ENCODE assay signal across 18 cellular contexts in the genomic region with DNA sequence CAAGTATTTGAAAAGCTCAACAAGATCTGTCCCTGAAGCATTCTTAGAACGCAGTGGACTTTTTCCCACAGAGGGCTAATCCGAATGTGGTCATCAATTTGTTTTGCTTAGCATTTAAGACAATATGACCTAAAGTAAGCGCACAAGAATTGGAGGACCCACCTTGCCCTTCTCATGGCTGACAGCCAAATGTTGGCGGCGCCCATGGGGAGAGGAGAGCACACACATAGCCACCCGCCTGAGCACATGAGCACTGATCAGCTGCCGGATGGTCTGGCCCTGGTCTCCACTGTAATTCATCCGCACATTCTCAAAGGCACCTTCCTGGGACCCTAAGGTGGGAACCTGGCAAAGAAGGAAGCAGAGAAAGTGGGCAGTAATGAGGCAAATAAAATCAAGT. TPM values are rescaled to one million over a fixed set of nuclear protein-coding genes. Genes with fewer than 3 reads are reported as not detected.
A peak's percentile ranks its signal among the peaks of the same experiment; 100 is the strongest.
DNase-seq lines count a peak whose midpoint lies in the region; ATAC-seq and TF ChIP-seq lines count a peak whose summit lies in the region.
"Had no signal": no experiment of that assay in that cellular context is flagged by ENCODE, and none has a peak within 500 bp of the region (broad histone marks: within the 10 kb centered on the region; RNA-seq: fewer than 3 reads in every experiment).

No MANE protein-coding gene starts in this region.

- 87% methylated on average over 8 of the region's 8 CpGs for WGBS in right cardiac atrium

- H3K79me2 ChIP-seq in parathyroid adenoma (no peaks in the 10 kb centered on the region), Karpas-422 (ENCODE audit: low read length) (no peaks in the 10 kb centered on the region)

- H4K20me1 ChIP-seq in Karpas-422 (ENCODE audit: insufficient read depth, low read depth, low read length) = 0 out of 2 replicates have a peak, but pooled peaks cover 2% of the 10 kb centered on the region

- no peak overlapping the region for H3K4me3 Mint-ChIP-seq in activated naive CD4-positive, alpha-beta T cell treated with anti-CD3 and anti-CD28 coated beads, Interleukin-2, amount 10 ng/mL, durations not matched to agents 7 days and 5 days
- H3K4me3 Mint-ChIP-seq: CD14-positive monocyte, HFFc6 had no signal

- TF ChIP-seq POLR2A in vagina (IDR thresholded peaks at IDR 0.05) = no peak

- H3K9me3 Mint-ChIP-seq in activated naive CD4-positive, alpha-beta T cell treated with anti-CD3 and anti-CD28 coated beads, Interleukin-2, amount 10 ng/mL, durations not matched to agents 7 days and 5 days = no peaks in the 10 kb centered on the region
- H3K9me3 Mint-ChIP-seq: CD14-positive monocyte, HFFc6 had no signal

- H3K4me1 Mint-ChIP-seq in activated naive CD4-positive, alpha-beta T cell treated with anti-CD3 and anti-CD28 coated beads, Interleukin-2, amount 10 ng/mL, durations not matched to agents 7 days and 5 days = peaks cover 10% of the 10 kb centered on the region
- H3K4me1 Mint-ChIP-seq: CD14-positive monocyte had no signal

- H3K4me1 ChIP-seq in right cardiac atrium (ENCODE audit: control insufficient read depth, insufficient read depth, low read length) (no peaks in the 10 kb centered on the region), right atrium auricular region (peaks cover 0 to 8% of the 10 kb centered on the region in 2 donors), colonic mucosa (peaks cover 6% of the 10 kb centered on the region), parathyroid adenoma (no peaks in the 10 kb centered on the region), vagina (no peaks in the 10 kb centered on the region), Karpas-422 (ENCODE audit: low read length) (no peaks in the 10 kb centered on the region)
- H3K4me1 ChIP-seq: SJCRH30 had no signal

- H3K4me3 ChIP-seq in right cardiac atrium (ENCODE audit: low read length) (no peak overlapping the region), right atrium auricular region (no peak overlapping the region), colonic mucosa (no peak overlapping the region), parathyroid adenoma (ENCODE audit: low read depth, low read length) (no peak overlapping the region), vagina (no peak overlapping the region), Karpas-422 (ENCODE audit: low read length) (no peak overlapping the region)
- H3K4me3 ChIP-seq: SJCRH30 had no signal

- CTCF ChIA-PET in activated naive CD4-positive, alpha-beta T cell treated with anti-CD3 and anti-CD28 coated beads, Interleukin-2, amount 10 ng/mL, durations not matched to agents 7 days and 5 days (lab: Charles Lee) = interaction anchor here (0.8 kb wide), 1 partner anchor 83 kb away, joined by 3 read pairs; no protein-coding TSS in a partner anchor

- no peaks in the 10 kb centered on the region for H3K27me3 Mint-ChIP-seq in activated naive CD4-positive, alpha-beta T cell treated with anti-CD3 and anti-CD28 coated beads, Interleukin-2, amount 10 ng/mL, durations not matched to agents 7 days and 5 days

- H3K27me3 ChIP-seq in right cardiac atrium (ENCODE audit: control insufficient read depth, insufficient read depth) = no peaks in the 10 kb centered on the region
- no peaks in the 10 kb centered on the region for H3K27me3 ChIP-seq in right atrium auricular region
- H3K27me3 ChIP-seq in colonic mucosa = no peaks in the 10 kb centered on the region
- H3K27me3 ChIP-seq in parathyroid adenoma (ENCODE audit: control insufficient read depth, insufficient read depth, low read length) = no peaks in the 10 kb centered on the region
- no peaks in the 10 kb centered on the region for H3K27me3 ChIP-seq in vagina
- H3K27me3 ChIP-seq in Karpas-422 (ENCODE audit: low read length) = no peaks in the 10 kb centered on the region
- H3K27me3 ChIP-seq: SJCRH30 had no signal

- peak in 1 of 3 donors; percentile 50 for DNase-seq in right cardiac atrium
- DNase-seq in right atrium auricular region (ENCODE audit: low spot score) = no peak
- no peak for DNase-seq in colonic mucosa
- no peak for DNase-seq in vagina (ENCODE audit: extremely low spot score in 2 of 2)
- DNase-seq in Karpas-422 = no peak
- DNase-seq in activated naive CD4-positive, alpha-beta T cell treated with anti-CD3 and anti-CD28 coated beads, Interleukin-2, amount 10 ng/mL, durations not matched to agents 7 days and 5 days = no peak
- DNase-seq: AML-193, DMS79, HFFc6, KG1, NCI-H1417, NCI-H187 treated with DMSO at 0.1 percent for 48 hours, NCI-H345, NCI-H524 treated with DMSO at 0.1 percent for 48 hours, SJCRH30 had no signal

- H3K9ac ChIP-seq in colonic mucosa (ENCODE audit: low read depth in 2 of 2, low read length in 2 of 2) = peak overlapping the region in 1 of 2 donors; percentile 22
- no peak overlapping the region for H3K9ac ChIP-seq in parathyroid adenoma
- H3K9ac ChIP-seq in Karpas-422 (ENCODE audit: low read length) = no peak overlapping the region

- H3K9me3 ChIP-seq in right cardiac atrium (ENCODE audit: control insufficient read depth, low read length) = no peaks in the 10 kb centered on the region
- H3K9me3 ChIP-seq in right atrium auricular region = no peaks in the 10 kb centered on the region
- no peaks in the 10 kb centered on the region for H3K9me3 ChIP-seq in colonic mucosa
- H3K9me3 ChIP-seq in parathyroid adenoma (ENCODE audit: control insufficient read depth, low read length) = no peaks in the 10 kb centered on the region
- no peaks in the 10 kb centered on the region for H3K9me3 ChIP-seq in vagina
- no peaks in the 10 kb centered on the region for H3K9me3 ChIP-seq in Karpas-422 (ENCODE audit: low read length)
- H3K9me3 ChIP-seq: SJCRH30 had no signal

- intact Hi-C loops in right cardiac atrium (cut with DNase I) (loop anchor here in 1 of 4 donors (10.0 kb wide), 1 partner anchor 53 kb away; no protein-coding TSS in a partner anchor), colonic mucosa (cut with DNase I) (no loop called here), vagina (cut with DNase I) (no loop called here)

- no peak overlapping the region for H3K27ac Mint-ChIP-seq in activated naive CD4-positive, alpha-beta T cell treated with anti-CD3 and anti-CD28 coated beads, Interleukin-2, amount 10 ng/mL, durations not matched to agents 7 days and 5 days
- H3K27ac Mint-ChIP-seq: CD14-positive monocyte, HFFc6 had no signal

- H3K36me3 ChIP-seq in right atrium auricular region (peaks cover 98% of the 10 kb centered on the region), colonic mucosa (peaks cover 65% of the 10 kb centered on the region), parathyroid adenoma (ENCODE audit: control insufficient read depth, insufficient read depth, low read length) (no peaks in the 10 kb centered on the region), vagina (peaks cover 15 to 100% of the 10 kb centered on the region in 2 donors), Karpas-422 (ENCODE audit: insufficient read depth, low read length) (peaks cover 87% of the 10 kb centered on the region)

- H2AFZ ChIP-seq in parathyroid adenoma (no peak overlapping the region), Karpas-422 (ENCODE audit: low read length) (no peak overlapping the region)

- ATAC-seq in right cardiac atrium (peak in 1 of 2 donors; percentile 16), GM19467 (IDR thresholded peaks at IDR 0.05; ENCODE audit: unreplicated experiment) (no peak)

- peaks cover 70% of the 10 kb centered on the region for H3K36me3 Mint-ChIP-seq in activated naive CD4-positive, alpha-beta T cell treated with anti-CD3 and anti-CD28 coated beads, Interleukin-2, amount 10 ng/mL, durations not matched to agents 7 days and 5 days

- H3K27ac ChIP-seq in right cardiac atrium (ENCODE audit: low read length) (peak overlapping the region; percentile 14), right atrium auricular region (peak overlapping the region in 1 of 2 donors; percentile 64), colonic mucosa (peak overlapping the region; percentile 58), parathyroid adenoma (peak overlapping the region; percentile 29), vagina (peak overlapping the region; percentile 13), Karpas-422 (ENCODE audit: low read length) (no peak overlapping the region)
- H3K27ac ChIP-seq: SJCRH30 had no signal

- H3K9me2 ChIP-seq in Karpas-422 (replicated peaks; ENCODE audit: insufficient read depth, low read length) = no peaks in the 10 kb centered on the region

- H3K4me2 ChIP-seq in parathyroid adenoma (ENCODE audit: low read length) (no peak overlapping the region), Karpas-422 (ENCODE audit: low read depth, low read length, poor library complexity, severe bottlenecking) (no peak overlapping the region)

- TF ChIP-seq CTCF in right atrium auricular region (IDR thresholded peaks at IDR 0.05) (no peak), colonic mucosa (IDR thresholded peaks at IDR 0.05) (no peak), parathyroid adenoma (IDR thresholded peaks at IDR 0.05) (no peak), vagina (IDR thresholded peaks at IDR 0.05) (no peak)

RNA-seq across cellular contexts. Expression of a gene that starts 52.4 kb away (rescaled TPM):
- total RNA-seq in right cardiac atrium (10 to 100 TPM; 48.9 to 70.3 (median 63.7) TPM), right atrium auricular region (10 to 100 TPM; 75.1 to 88.0 TPM), colonic mucosa (100 to 1,000 TPM in 1 of 2 donors, 10 to 100 TPM in 1; 97.7 to 114 TPM), vagina (157 TPM)
- 64.5 TPM for polyA plus RNA-seq in right cardiac atrium
- 135 and 201 TPM in 2 replicates for total RNA-seq in Karpas-422 (2014; rRNA removed; shearing (Covaris generic); ENCODE audit: low replicate concordance)
